In genomic region chr1:154328318-154329151, GRCh38 we compare ENCODE assay signal across 8 cellular contexts. TPM values are rescaled to one million over a fixed set of nuclear protein-coding genes. Genes with fewer than 3 reads are reported as not detected.
DNase-seq lines count a peak whose midpoint lies in the region; ATAC-seq and TF ChIP-seq lines count a peak whose summit lies in the region.

No MANE protein-coding gene starts in this region.

- H3K27ac ChIP-seq in angular gyrus (ENCODE audit: low read depth, low read length) (peak overlapping the region; percentile 72), right atrium auricular region (peak overlapping the region; percentile 92 to 95), upper lobe of right lung (peak overlapping the region; percentile 55), SJCRH30 (no peak overlapping the region)

- peak overlapping the region; percentile 48; the same call in 1 of the 2 replicates for H3K4me3 ChIP-seq in GM08714 (ENCODE audit: low read length)
- H3K4me3 ChIP-seq in right atrium auricular region, result peak overlapping the region; percentile 15 to 56
- H3K4me3 ChIP-seq in upper lobe of right lung, result peak overlapping the region; percentile 48
- no peak overlapping the region for H3K4me3 ChIP-seq in SJCRH30

- peak; percentile 89 for ATAC-seq in upper lobe of right lung

- TF ChIP-seq CTCF in right atrium auricular region (IDR thresholded peaks at IDR 0.05) (no peak), upper lobe of right lung (IDR thresholded peaks at IDR 0.05) (no peak)

- H3K4me1 ChIP-seq in right atrium auricular region, result peaks cover 0 to 33% of the 10 kb centered on the region in 2 donors
- H3K4me1 ChIP-seq in upper lobe of right lung, result peaks cover 39% of the 10 kb centered on the region
- H3K4me1 ChIP-seq in SJCRH30, result peaks cover 6% of the 10 kb centered on the region; the same call in 1 of the 2 replicates

- TF ChIP-seq EP300 in Ishikawa (IDR thresholded peaks at IDR 0.05; ENCODE audit: borderline replicate concordance), result no peak

- H3K9me3 ChIP-seq in right atrium auricular region (no peaks in the 10 kb centered on the region), upper lobe of right lung (no peaks in the 10 kb centered on the region), SJCRH30 (replicated peaks) (no peaks in the 10 kb centered on the region)

- peaks cover 19% of the 10 kb centered on the region for H3K36me3 ChIP-seq in right atrium auricular region
- peaks cover 16% of the 10 kb centered on the region for H3K36me3 ChIP-seq in upper lobe of right lung
- no peaks in the 10 kb centered on the region for H3K36me3 ChIP-seq in SJCRH30

- intact Hi-C loops in upper lobe of right lung (cut with DNase I), result no loop called here

- H3K27me3 ChIP-seq in right atrium auricular region, result no peaks in the 10 kb centered on the region
- no peaks in the 10 kb centered on the region for H3K27me3 ChIP-seq in upper lobe of right lung
- no peaks in the 10 kb centered on the region for H3K27me3 ChIP-seq in SJCRH30

- TF ChIP-seq RAD21 in Ishikawa (IDR thresholded peaks at IDR 0.05; ENCODE audit: low read depth), result no peak

- DNase-seq in T-helper 22 cell (ENCODE audit: low read depth) (peak; percentile 88), right atrium auricular region (ENCODE audit: low spot score) (peak; percentile 85), putamen (ENCODE audit: low spot score) (peak; percentile 81), upper lobe of right lung (peak; percentile 94), SJCRH30 (no peak)

TF ChIP-seq in Ishikawa, 13 proteins besides CTCF, POLR2A, EP300 and RAD21:
- no peak for TF ChIP-seq USF1 (IDR thresholded peaks at IDR 0.05)
- TF ChIP-seq FOXM1 (IDR thresholded peaks at IDR 0.05; ENCODE audit: borderline replicate concordance, low read depth), result no peak
- TF ChIP-seq TAF1 (IDR thresholded peaks at IDR 0.05; ENCODE audit: low read depth), result no peak
- TF ChIP-seq EGR1 (IDR thresholded peaks at IDR 0.05), result peak; percentile 87
- TF ChIP-seq MAX (IDR thresholded peaks at IDR 0.05), result 0 out of 2 replicates have a peak, but pooled peaks have one; percentile 30
- peak; percentile 53; the same call in 1 of the 2 replicates for TF ChIP-seq ZBTB7A (IDR thresholded peaks at IDR 0.05; ENCODE audit: low read depth)
TF ChIP-seq in Ishikawa: peak in this region for 3.

RNA-seq across cellular contexts. Expression of gene ATP8B2, which starts 3.2 kb away (rescaled TPM):
- 10 to 100 TPM; 22.8 to 82.5 TPM for total RNA-seq in right atrium auricular region
- total RNA-seq in upper lobe of right lung, result 35.2 TPM
- total RNA-seq in SJCRH30 (2014; rRNA removed; shearing (Covaris generic)), result 21.2 and 25.7 TPM in 2 replicates

RNA-seq across cellular contexts. Expression of gene AQP10, which starts 7.6 kb away (rescaled TPM):
- total RNA-seq in right atrium auricular region (not detected), upper lobe of right lung (0.64 TPM)
- not detected in 2 replicates for total RNA-seq in SJCRH30 (2014; rRNA removed; shearing (Covaris generic))

RNA-seq across cellular contexts. Expression of gene HAX1, which starts 56.1 kb away (rescaled TPM):
- total RNA-seq in right atrium auricular region (100 to 1,000 TPM; 129 to 168 TPM), upper lobe of right lung (78.2 TPM)
- total RNA-seq in SJCRH30 (2014; rRNA removed; shearing (Covaris generic)), result 59.6 and 66.5 TPM in 2 replicates

Comparison
In these comparisons a context has a peak if more than half of its experiments do, and no peak if none do; other contexts are left out.
1. DNase-seq: peak in T-helper 22 cell (single experiment), right atrium auricular region (single experiment), putamen (single experiment) and upper lobe of right lung (single experiment); none in SJCRH30 (0 of 2).